In the genomic region with DNA sequence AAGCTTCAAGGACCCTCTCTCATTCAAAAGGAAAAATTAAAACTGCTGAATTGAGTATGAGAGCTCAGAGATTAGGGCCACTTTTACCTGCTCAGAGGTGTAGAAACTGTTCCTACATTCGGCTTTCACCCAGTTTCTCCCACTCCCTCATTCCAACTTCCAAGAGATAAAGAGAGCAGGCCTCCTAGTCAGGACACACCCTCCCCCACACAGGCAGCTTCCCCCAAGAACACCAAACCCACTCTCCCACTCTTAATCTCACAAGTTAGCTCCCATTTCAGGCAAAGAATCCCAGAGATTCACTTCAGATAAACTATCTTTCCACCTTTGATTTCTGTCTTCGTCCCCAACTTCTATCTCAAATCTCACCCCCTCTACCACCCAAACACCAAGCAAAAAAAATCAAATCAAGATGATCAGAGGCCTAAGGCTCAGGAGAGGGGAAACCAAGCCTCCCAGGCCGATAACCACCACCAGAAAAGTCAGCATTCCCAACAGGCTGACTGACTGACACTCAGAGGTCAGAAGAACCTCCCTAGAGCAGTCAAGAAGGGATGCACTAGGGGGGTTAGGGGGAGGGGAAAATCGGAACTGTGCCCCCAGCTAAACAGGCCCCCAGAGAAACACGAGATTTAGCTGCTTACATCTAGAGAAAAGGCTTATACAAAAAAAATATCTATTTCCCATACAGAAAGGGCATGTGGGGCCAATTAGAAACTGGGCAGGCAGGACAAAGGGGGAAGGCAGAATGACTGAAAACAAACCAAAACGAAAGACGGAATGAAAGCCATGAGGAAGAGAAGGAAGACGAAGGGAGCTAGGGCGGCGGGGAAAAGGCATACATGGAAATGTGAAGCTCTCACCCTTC, we compare ENCODE assay signal across 1 cellular context.
TF ChIP-seq lines count a peak whose summit lies in the region.

No MANE protein-coding gene starts in this region.

TF ChIP-seq in GM12878, 131 proteins besides CTCF, POLR2A, EP300 and RAD21:
- TF ChIP-seq SP1 (IDR thresholded peaks at IDR 0.05; ENCODE audit: low read depth, low read length): no peak
- TF ChIP-seq ZBED1 (IDR thresholded peaks at IDR 0.05; ENCODE audit: borderline replicate concordance): no peak
- TF ChIP-seq YY1 (IDR thresholded peaks at IDR 0.05; ENCODE audit: low read depth, low read length): no peak
- TF ChIP-seq, protein P1, sequence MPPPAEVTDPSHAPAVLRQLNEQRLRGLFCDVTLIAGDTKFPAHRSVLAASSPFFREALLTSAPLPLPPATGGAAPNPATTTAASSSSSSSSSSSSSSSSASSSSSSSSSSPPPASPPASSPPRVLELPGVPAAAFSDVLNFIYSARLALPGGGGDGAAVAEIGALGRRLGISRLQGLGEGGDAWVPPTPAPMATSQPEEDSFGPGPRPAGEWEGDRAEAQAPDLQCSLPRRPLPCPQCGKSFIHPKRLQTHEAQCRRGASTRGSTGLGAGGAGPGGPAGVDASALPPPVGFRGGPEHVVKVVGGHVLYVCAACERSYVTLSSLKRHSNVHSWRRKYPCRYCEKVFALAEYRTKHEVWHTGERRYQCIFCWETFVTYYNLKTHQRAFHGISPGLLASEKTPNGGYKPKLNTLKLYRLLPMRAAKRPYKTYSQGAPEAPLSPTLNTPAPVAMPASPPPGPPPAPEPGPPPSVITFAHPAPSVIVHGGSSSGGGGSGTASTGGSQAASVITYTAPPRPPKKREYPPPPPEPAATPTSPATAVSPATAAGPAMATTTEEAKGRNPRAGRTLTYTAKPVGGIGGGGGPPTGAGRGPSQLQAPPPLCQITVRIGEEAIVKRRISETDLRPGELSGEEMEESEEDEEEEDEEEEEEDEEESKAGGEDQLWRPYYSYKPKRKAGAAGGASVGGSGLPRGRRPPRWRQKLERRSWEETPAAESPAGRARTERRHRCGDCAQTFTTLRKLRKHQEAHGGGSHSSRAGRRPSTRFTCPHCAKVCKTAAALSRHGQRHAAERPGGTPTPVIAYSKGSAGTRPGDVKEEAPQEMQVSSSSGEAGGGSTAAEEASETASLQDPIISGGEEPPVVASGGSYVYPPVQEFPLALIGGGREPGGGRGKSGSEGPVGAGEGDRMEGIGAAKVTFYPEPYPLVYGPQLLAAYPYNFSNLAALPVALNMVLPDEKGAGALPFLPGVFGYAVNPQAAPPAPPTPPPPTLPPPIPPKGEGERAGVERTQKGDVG (CRISPR knock-in tag; IDR thresholded peaks at IDR 0.05): no peak
- TF ChIP-seq CUX1 (IDR thresholded peaks at IDR 0.05; ENCODE audit: insufficient replicate concordance, low read depth, low read length): no peak
- TF ChIP-seq STAT1 (conservative IDR thresholded peaks at IDR 0.05): no peak
- no peak for TF ChIP-seq EZH2 (IDR thresholded peaks at IDR 0.05; ENCODE audit: borderline replicate concordance, control insufficient read depth, low read depth, low read length)
- no peak for TF ChIP-seq KLF5 (IDR thresholded peaks at IDR 0.05; ENCODE audit: partially characterized antibody)
- TF ChIP-seq BRCA1 (IDR thresholded peaks at IDR 0.05; ENCODE audit: low read depth, low read length): no peak
- TF ChIP-seq IKZF1 (conservative IDR thresholded peaks at IDR 0.05): no peak
- no peak for TF ChIP-seq ZBTB40 (IDR thresholded peaks at IDR 0.05; ENCODE audit: borderline replicate concordance)
- no peak for TF ChIP-seq CBX3 (IDR thresholded peaks at IDR 0.05; ENCODE audit: borderline replicate concordance, low read depth)
TF ChIP-seq in GM12878: peak in this region for 0.
